In the genomic region with DNA sequence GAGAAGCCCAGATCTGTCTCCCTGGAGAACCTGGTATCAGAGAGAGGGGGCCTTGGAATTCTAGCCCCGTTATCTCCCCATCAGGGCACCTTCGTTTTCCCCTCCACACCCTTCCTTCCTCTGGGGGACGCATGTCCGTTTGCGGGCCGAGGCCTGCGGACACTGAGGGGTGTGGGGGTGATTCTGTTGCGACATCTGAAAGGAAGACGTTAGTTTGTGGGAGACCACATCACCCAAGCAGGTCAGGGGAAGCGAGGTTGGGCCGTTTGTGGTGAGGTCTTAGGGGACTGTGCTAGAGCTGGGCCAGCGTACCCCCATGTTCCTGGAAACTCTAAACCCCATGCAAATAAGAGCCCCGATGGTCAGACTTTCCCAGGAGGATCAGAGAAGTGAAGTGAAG, we compare ENCODE assay signal across 2 cellular contexts.
TF ChIP-seq lines count a peak whose summit lies in the region.

No MANE protein-coding gene starts in this region.

TF ChIP-seq in GM12891, 5 proteins besides CTCF, POLR2A, EP300 and RAD21:
- TF ChIP-seq POU2F2 (IDR thresholded peaks at IDR 0.05; ENCODE audit: low read depth, low read length), result peak; percentile 38
- TF ChIP-seq TAF1 (IDR thresholded peaks at IDR 0.05; ENCODE audit: low read depth, low read length), result no peak

TF ChIP-seq in K562, 482 proteins besides CTCF, POLR2A, EP300 and RAD21:
- TF ChIP-seq KDM1A (IDR thresholded peaks at IDR 0.05) (no peak), ZBTB17 (CRISPR knock-in tag; IDR thresholded peaks at IDR 0.05) (no peak), TOE1 (IDR thresholded peaks at IDR 0.05; ENCODE audit: borderline replicate concordance) (no peak), TOE1 (CRISPR knock-in tag; IDR thresholded peaks at IDR 0.05; ENCODE audit: borderline replicate concordance, low read depth) (no peak), RNF2 (IDR thresholded peaks at IDR 0.05) (peak; percentile 78; the same call in 1 of the 2 replicates)
